In the genomic region with DNA sequence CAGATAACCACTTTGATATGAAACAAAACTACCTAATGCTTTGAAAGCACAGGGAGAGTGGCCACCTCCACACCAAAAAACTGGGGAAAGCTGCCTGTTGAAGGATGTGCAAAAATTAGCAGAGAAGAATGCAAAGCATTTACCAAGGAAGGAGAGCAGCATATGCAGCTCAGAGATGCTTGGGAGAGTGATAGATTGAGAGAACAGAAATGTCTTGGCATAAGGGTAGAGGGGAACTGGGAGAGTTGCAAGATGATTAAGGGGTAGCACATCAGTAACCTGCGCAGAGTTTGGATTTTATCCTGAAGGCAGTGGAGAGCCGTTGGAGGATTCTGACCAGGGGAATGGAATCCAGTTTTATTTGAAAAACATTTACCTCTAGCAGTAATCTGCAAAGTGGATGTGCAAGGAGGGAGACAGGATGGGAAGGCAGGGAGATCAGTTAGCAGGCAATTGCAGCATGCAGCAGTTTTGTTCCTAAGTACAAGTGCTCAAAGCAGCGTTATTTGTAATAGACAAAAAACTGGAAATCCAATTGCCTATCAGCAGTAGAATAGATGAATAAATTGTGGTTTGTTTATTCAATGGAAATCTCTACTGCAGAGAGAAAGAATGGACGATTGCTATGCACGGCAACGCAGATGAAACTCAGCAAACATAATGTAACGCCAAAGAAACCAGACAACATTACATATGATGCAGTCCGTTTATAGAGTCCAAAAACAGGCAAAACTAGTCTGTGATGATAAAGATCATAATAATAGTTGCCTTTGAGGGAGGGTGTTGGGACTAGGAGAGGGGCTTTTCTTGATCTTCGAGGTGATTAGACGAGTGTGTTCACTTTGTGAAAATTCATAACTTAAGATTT, we compare ENCODE assay signal across 2 cellular contexts.
TF ChIP-seq lines count a peak whose summit lies in the region.

No MANE protein-coding gene starts in this region.

TF ChIP-seq in GM23338, 12 proteins besides CTCF, POLR2A, EP300 and RAD21 (continues in another document):
- TF ChIP-seq ZNF114 (CRISPR knock-in tag; IDR thresholded peaks at IDR 0.05) (no peak), NANOG (IDR thresholded peaks at IDR 0.05; ENCODE audit: borderline replicate concordance) (no peak), EZH2 (IDR thresholded peaks at IDR 0.05; ENCODE audit: low read depth, unreplicated experiment) (no peak), ZNF331 (CRISPR knock-in tag; IDR thresholded peaks at IDR 0.05; ENCODE audit: low read depth) (no peak), STAT1 (IDR thresholded peaks at IDR 0.05; ENCODE audit: unreplicated experiment) (no peak), POLR2AphosphoS5 (IDR thresholded peaks at IDR 0.05; ENCODE audit: low read depth) (no peak), EZH2phosphoT487 (IDR thresholded peaks at IDR 0.05; ENCODE audit: unreplicated experiment) (no peak), JUNB (IDR thresholded peaks at IDR 0.05; ENCODE audit: unreplicated experiment) (no peak)
- TF ChIP-seq, protein P1, sequence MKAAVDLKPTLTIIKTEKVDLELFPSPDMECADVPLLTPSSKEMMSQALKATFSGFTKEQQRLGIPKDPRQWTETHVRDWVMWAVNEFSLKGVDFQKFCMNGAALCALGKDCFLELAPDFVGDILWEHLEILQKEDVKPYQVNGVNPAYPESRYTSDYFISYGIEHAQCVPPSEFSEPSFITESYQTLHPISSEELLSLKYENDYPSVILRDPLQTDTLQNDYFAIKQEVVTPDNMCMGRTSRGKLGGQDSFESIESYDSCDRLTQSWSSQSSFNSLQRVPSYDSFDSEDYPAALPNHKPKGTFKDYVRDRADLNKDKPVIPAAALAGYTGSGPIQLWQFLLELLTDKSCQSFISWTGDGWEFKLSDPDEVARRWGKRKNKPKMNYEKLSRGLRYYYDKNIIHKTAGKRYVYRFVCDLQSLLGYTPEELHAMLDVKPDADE (IDR thresholded peaks at IDR 0.05): no peak
- TF ChIP-seq, protein P2, sequence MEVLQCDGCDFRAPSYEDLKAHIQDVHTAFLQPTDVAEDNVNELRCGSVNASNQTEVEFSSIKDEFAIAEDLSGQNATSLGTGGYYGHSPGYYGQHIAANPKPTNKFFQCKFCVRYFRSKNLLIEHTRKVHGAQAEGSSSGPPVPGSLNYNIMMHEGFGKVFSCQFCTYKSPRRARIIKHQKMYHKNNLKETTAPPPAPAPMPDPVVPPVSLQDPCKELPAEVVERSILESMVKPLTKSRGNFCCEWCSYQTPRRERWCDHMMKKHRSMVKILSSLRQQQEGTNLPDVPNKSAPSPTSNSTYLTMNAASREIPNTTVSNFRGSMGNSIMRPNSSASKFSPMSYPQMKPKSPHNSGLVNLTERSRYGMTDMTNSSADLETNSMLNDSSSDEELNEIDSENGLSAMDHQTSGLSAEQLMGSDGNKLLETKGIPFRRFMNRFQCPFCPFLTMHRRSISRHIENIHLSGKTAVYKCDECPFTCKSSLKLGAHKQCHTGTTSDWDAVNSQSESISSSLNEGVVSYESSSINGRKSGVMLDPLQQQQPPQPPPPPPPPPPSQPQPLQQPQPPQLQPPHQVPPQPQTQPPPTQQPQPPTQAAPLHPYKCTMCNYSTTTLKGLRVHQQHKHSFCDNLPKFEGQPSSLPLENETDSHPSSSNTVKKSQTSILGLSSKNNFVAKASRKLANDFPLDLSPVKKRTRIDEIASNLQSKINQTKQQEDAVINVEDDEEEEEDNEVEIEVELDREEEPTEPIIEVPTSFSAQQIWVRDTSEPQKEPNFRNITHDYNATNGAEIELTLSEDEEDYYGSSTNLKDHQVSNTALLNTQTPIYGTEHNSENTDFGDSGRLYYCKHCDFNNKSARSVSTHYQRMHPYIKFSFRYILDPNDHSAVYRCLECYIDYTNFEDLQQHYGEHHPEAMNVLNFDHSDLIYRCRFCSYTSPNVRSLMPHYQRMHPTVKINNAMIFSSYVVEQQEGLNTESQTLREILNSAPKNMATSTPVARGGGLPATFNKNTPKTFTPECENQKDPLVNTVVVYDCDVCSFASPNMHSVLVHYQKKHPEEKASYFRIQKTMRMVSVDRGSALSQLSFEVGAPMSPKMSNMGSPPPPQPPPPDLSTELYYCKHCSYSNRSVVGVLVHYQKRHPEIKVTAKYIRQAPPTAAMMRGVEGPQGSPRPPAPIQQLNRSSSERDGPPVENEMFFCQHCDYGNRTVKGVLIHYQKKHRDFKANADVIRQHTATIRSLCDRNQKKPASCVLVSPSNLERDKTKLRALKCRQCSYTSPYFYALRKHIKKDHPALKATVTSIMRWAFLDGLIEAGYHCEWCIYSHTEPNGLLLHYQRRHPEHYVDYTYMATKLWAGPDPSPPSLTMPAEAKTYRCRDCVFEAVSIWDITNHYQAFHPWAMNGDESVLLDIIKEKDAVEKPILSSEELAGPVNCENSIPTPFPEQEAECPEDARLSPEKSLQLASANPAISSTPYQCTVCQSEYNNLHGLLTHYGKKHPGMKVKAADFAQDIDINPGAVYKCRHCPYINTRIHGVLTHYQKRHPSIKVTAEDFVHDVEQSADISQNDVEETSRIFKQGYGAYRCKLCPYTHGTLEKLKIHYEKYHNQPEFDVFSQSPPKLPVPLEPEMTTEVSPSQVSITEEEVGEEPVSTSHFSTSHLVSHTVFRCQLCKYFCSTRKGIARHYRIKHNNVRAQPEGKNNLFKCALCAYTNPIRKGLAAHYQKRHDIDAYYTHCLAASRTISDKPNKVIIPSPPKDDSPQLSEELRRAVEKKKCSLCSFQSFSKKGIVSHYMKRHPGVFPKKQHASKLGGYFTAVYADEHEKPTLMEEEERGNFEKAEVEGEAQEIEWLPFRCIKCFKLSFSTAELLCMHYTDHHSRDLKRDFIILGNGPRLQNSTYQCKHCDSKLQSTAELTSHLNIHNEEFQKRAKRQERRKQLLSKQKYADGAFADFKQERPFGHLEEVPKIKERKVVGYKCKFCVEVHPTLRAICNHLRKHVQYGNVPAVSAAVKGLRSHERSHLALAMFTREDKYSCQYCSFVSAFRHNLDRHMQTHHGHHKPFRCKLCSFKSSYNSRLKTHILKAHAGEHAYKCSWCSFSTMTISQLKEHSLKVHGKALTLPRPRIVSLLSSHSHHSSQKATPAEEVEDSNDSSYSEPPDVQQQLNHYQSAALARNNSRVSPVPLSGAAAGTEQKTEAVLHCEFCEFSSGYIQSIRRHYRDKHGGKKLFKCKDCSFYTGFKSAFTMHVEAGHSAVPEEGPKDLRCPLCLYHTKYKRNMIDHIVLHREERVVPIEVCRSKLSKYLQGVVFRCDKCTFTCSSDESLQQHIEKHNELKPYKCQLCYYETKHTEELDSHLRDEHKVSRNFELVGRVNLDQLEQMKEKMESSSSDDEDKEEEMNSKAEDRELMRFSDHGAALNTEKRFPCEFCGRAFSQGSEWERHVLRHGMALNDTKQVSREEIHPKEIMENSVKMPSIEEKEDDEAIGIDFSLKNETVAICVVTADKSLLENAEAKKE (CRISPR knock-in tag; IDR thresholded peaks at IDR 0.05): no peak

TF ChIP-seq in SK-N-SH, 30 proteins besides CTCF, POLR2A, EP300 and RAD21:
- TF ChIP-seq, protein P3, sequence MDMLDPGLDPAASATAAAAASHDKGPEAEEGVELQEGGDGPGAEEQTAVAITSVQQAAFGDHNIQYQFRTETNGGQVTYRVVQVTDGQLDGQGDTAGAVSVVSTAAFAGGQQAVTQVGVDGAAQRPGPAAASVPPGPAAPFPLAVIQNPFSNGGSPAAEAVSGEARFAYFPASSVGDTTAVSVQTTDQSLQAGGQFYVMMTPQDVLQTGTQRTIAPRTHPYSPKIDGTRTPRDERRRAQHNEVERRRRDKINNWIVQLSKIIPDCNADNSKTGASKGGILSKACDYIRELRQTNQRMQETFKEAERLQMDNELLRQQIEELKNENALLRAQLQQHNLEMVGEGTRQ (IDR thresholded peaks at IDR 0.05; ENCODE audit: borderline replicate concordance, low read depth, low read length): no peak
- TF ChIP-seq GATA2 (CRISPR knock-in tag; IDR thresholded peaks at IDR 0.05): peak; percentile 59
